In genomic region chr7:96178581-96178980, GRCh38 we compare ENCODE assay signal across 1 cellular context.
TF ChIP-seq lines count a peak whose summit lies in the region.

No MANE protein-coding gene starts in this region.

TF ChIP-seq in GM23338, 12 proteins besides CTCF, POLR2A, EP300 and RAD21 (continued from another document):
- TF ChIP-seq ZNF462 (CRISPR knock-in tag; IDR thresholded peaks at IDR 0.05) (no peak), REST (IDR thresholded peaks at IDR 0.05; ENCODE audit: unreplicated experiment) (no peak), EZH2 (IDR thresholded peaks at IDR 0.05; ENCODE audit: low read depth, unreplicated experiment) (no peak), NANOG (IDR thresholded peaks at IDR 0.05; ENCODE audit: borderline replicate concordance) (no peak), CREB1 (CRISPR knock-in tag; IDR thresholded peaks at IDR 0.05; ENCODE audit: low read depth) (no peak), EZH2phosphoT487 (IDR thresholded peaks at IDR 0.05; ENCODE audit: unreplicated experiment) (no peak), ZNF331 (CRISPR knock-in tag; IDR thresholded peaks at IDR 0.05; ENCODE audit: low read depth) (no peak), POLR2AphosphoS5 (IDR thresholded peaks at IDR 0.05; ENCODE audit: low read depth) (no peak), JUNB (IDR thresholded peaks at IDR 0.05; ENCODE audit: unreplicated experiment) (no peak)
- TF ChIP-seq, protein P1, sequence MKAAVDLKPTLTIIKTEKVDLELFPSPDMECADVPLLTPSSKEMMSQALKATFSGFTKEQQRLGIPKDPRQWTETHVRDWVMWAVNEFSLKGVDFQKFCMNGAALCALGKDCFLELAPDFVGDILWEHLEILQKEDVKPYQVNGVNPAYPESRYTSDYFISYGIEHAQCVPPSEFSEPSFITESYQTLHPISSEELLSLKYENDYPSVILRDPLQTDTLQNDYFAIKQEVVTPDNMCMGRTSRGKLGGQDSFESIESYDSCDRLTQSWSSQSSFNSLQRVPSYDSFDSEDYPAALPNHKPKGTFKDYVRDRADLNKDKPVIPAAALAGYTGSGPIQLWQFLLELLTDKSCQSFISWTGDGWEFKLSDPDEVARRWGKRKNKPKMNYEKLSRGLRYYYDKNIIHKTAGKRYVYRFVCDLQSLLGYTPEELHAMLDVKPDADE (IDR thresholded peaks at IDR 0.05) = no peak
